In the genomic region with DNA sequence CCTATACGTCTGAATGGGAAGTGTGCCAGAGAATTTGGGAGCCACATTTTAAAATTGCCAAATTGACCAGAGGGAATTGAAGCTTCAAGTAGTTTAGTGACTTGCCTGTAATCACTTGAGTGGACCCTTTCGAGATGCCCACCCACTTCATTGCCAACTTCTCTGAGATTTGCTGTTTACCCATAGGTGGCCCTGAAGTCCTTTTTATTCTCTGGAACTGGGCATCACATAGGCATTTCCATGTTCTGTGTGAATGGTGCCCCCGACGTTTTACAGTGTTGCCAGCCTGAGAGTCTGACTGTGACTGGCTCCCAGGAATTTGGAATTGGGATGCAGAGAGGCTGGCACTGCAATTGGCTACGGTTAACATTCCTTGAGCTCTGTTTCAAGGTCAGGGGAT, we compare ENCODE assay signal across 27 cellular contexts.
"Had no signal": no experiment of that assay in that cellular context is flagged by ENCODE, and none has a peak within 500 bp of the region (broad histone marks: within the 10 kb centered on the region; RNA-seq: fewer than 3 reads in every experiment).

No MANE protein-coding gene starts in this region.

- H3K9me3 ChIP-seq: colonic mucosa, esophagus muscularis mucosa, esophagus squamous epithelium, gastrocnemius medialis, gastroesophageal sphincter, heart left ventricle, heart right ventricle had no signal

- DNase-seq: colonic mucosa; cortex of kidney; dermis blood vessel endothelial cell; dorsolateral prefrontal cortex; effector CD4-positive, alpha-beta T cell; effector CD8-positive, alpha-beta T cell; effector memory CD4-positive, alpha-beta T cell; effector memory CD8-positive, alpha-beta T cell; erythroblast; esophagus squamous epithelium; foreskin fibroblast; foreskin keratinocyte; foreskin melanocyte; gastrocnemius medialis; glutamatergic neuron; heart left ventricle; heart right ventricle had no signal

- H3K27ac Mint-ChIP-seq: dendritic cell treated with granulocyte-macrophage colony-stimulating factor and Interleukin-4, amounts not matched to agents 40 ng/mL and 50 ng/mL, for 4 days; effector memory CD8-positive, alpha-beta T cell had no signal

- H3K4me3 ChIP-seq: colonic mucosa, coronary artery, dorsolateral prefrontal cortex, esophagus muscularis mucosa, esophagus squamous epithelium, gastrocnemius medialis, gastroesophageal sphincter, heart left ventricle, heart right ventricle had no signal

- ATAC-seq: effector memory CD8-positive, alpha-beta T cell; esophagus mucosa; foreskin keratinocyte; gastrocnemius medialis; gastroesophageal sphincter; heart left ventricle; heart right ventricle had no signal

- H3K27me3 Mint-ChIP-seq: dendritic cell treated with granulocyte-macrophage colony-stimulating factor and Interleukin-4, amounts not matched to agents 40 ng/mL and 50 ng/mL, for 4 days; effector memory CD8-positive, alpha-beta T cell had no signal

- H3K4me3 Mint-ChIP-seq: dendritic cell treated with granulocyte-macrophage colony-stimulating factor and Interleukin-4, amounts not matched to agents 40 ng/mL and 50 ng/mL, for 4 days; effector memory CD8-positive, alpha-beta T cell had no signal

- FAIRE-seq: colon, endometrium, endothelial cell of umbilical vein, frontal cortex had no signal

- H3K4me1 ChIP-seq: colonic mucosa, esophagus squamous epithelium, foreskin keratinocyte had no signal

- H3K27me3 ChIP-seq: colonic mucosa, dorsolateral prefrontal cortex, esophagus muscularis mucosa, esophagus squamous epithelium, foreskin keratinocyte, gastrocnemius medialis, gastroesophageal sphincter, heart left ventricle, heart right ventricle had no signal

- H3K9me3 Mint-ChIP-seq: dendritic cell treated with granulocyte-macrophage colony-stimulating factor and Interleukin-4, amounts not matched to agents 40 ng/mL and 50 ng/mL, for 4 days; effector memory CD8-positive, alpha-beta T cell had no signal

- H3K27ac ChIP-seq: colonic mucosa, coronary artery, dorsolateral prefrontal cortex, epithelial cell of prostate, esophagus muscularis mucosa, esophagus squamous epithelium, foreskin keratinocyte, gastrocnemius medialis, gastroesophageal sphincter, heart left ventricle, heart right ventricle had no signal

- H3K36me3 ChIP-seq: colonic mucosa, esophagus squamous epithelium, gastrocnemius medialis, gastroesophageal sphincter had no signal
